In the genomic region with DNA sequence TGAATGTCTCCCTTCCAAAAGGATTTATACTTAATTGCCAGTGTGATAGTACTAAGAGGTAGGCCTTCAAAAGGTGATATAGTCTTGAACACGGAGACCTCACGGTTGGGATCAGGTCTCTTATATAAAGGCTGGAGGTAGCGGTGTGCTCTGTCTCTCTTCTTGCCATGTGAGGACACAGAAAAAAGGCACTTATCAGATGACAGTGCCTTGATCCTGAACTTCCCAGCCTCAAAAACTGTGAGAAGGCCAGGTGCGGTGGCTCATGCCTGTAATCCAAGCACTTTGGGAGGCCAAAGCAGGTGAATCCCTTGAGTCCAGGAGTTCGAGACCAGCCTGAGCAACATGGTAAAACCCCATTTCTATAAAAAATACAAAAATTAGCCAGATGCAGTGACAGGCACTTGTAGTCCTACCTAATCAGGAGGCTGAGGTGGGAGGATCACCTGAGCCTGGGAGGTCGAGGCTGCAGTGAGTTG, we compare ENCODE assay signal across 10 cellular contexts.
"Had no signal": no experiment of that assay in that cellular context is flagged by ENCODE, and none has a peak within 500 bp of the region (broad histone marks: within the 10 kb centered on the region; RNA-seq: fewer than 3 reads in every experiment).

No MANE protein-coding gene starts in this region.

- FAIRE-seq: HepG2 had no signal

- H3K4me1 ChIP-seq: HAP-1 had no signal

- H3K36me3 ChIP-seq: HAP-1 had no signal

- DNase-seq: GM23248, GOT3, H7, HFFc6, IMR-90, KBM-7 had no signal

- H3K9me3 ChIP-seq: HAP-1 had no signal

- ATAC-seq: HCT116, HepG2 had no signal

- H3K27ac ChIP-seq: GM23248, HL-60 had no signal

- H3K4me3 Mint-ChIP-seq: HFFc6 had no signal

- H3K27ac Mint-ChIP-seq: HFFc6 had no signal

- H3K4me3 ChIP-seq: GM23248, HAP-1 had no signal

- H3K9ac ChIP-seq: GM23248 had no signal

- H3K9me3 Mint-ChIP-seq: HFFc6 had no signal

- H2AFZ ChIP-seq: GM23248 had no signal
